Comparison of ENCODE assay signal across 10 cellular contexts in the genomic region with DNA sequence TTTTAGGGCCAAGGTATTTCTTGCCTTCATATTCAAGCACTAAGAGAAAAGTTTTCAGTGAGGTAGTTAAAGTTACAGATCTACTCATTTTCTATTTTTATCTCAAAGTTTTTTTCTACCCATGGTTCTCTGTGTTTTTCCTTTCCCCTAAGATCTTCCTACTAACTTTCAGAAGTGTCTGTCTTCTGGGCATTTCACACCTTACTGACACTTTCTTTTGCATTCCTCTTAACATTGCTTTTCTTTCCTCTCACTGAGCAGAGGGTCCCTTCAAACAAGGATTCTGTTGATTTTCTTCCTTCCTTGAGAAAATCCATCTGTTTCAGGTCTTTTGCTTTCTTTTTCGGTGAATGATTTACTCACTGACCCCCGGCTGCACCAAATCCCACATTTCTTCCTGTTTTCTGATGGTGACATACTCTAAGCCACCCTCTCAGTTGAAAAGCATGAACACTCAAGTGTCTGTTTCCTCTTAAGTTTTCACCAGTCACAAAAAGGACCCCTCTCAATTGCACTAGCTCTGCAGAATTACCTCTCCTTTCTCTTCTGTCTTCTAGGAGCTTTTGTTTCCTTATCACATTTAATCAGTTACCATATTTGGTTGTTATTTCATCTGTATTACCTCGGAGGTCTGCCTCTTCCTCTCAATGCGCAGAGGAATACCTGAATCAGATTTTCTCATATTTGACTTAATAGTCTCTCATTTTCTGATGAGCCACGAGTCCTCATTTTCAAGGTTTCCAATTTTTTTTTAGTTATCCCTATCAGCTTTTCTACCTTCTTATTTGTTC.
DNase-seq lines count a peak whose midpoint lies in the region; ATAC-seq and TF ChIP-seq lines count a peak whose summit lies in the region.
"Had no signal": no experiment of that assay in that cellular context is flagged by ENCODE, and none has a peak within 500 bp of the region (broad histone marks: within the 10 kb centered on the region; RNA-seq: fewer than 3 reads in every experiment).

No MANE protein-coding gene starts in this region.

- peak overlapping the region; percentile 52 for H3K27ac Mint-ChIP-seq in activated T-cell treated with anti-CD3 and anti-CD28 coated beads, Interleukin-2, amount 50 U/mL, for 72 hours
- H3K27ac Mint-ChIP-seq in endothelial cell (ENCODE audit: unreplicated experiment): peak overlapping the region; percentile 69

- H3K4me3 ChIP-seq in thoracic aorta: peak overlapping the region; percentile 10
- H3K4me3 ChIP-seq in mucosa of descending colon: no peak overlapping the region

- H3K36me3 Mint-ChIP-seq in activated T-cell treated with anti-CD3 and anti-CD28 coated beads, Interleukin-2, amount 50 U/mL, for 72 hours (ENCODE audit: insufficient read depth in 2 of 2): no peaks in the 10 kb centered on the region
- peaks cover 9% of the 10 kb centered on the region for H3K36me3 Mint-ChIP-seq in endothelial cell (ENCODE audit: low read depth, unreplicated experiment)

- peaks cover 5 to 13% of the 10 kb centered on the region in 2 donors for H3K4me1 ChIP-seq in thoracic aorta (ENCODE audit: control insufficient read depth in 1 of 2, low read depth in 2 of 2)
- H3K4me1 ChIP-seq in mucosa of descending colon (ENCODE audit: low read depth): no peaks in the 10 kb centered on the region

- no peaks in the 10 kb centered on the region for H3K9me3 ChIP-seq in thoracic aorta
- H3K9me3 ChIP-seq in mucosa of descending colon: no peaks in the 10 kb centered on the region

- peaks cover 14% of the 10 kb centered on the region for H3K4me1 Mint-ChIP-seq in activated T-cell treated with anti-CD3 and anti-CD28 coated beads, Interleukin-2, amount 50 U/mL, for 72 hours (ENCODE audit: low read depth)
- H3K4me1 Mint-ChIP-seq in endothelial cell (ENCODE audit: unreplicated experiment): peaks cover 28% of the 10 kb centered on the region

- H3K27ac ChIP-seq in thoracic aorta: peak overlapping the region; percentile 9 to 17

- H3K4me3 Mint-ChIP-seq in activated T-cell treated with anti-CD3 and anti-CD28 coated beads, Interleukin-2, amount 50 U/mL, for 72 hours: peak overlapping the region; percentile 20 to 69
- peak overlapping the region; percentile 29 for H3K4me3 Mint-ChIP-seq in endothelial cell (ENCODE audit: unreplicated experiment)

- no peak for ATAC-seq in activated T-cell treated with anti-CD3 and anti-CD28 coated beads, Interleukin-2, amount 50 U/mL, for 72 hours (replicated peaks in 1 of 2)
- ATAC-seq in HG03460 (IDR thresholded peaks at IDR 0.05; ENCODE audit: unreplicated experiment): peak; percentile 56
- no peak for ATAC-seq in thoracic aorta (ENCODE audit: insufficient number of reproducible peaks, low FRiP score, low read depth)
- no peak for ATAC-seq in mucosa of descending colon

- H3K27me3 Mint-ChIP-seq in activated T-cell treated with anti-CD3 and anti-CD28 coated beads, Interleukin-2, amount 50 U/mL, for 72 hours (ENCODE audit: low read depth): no peaks in the 10 kb centered on the region
- peaks cover 1% of the 10 kb centered on the region for H3K27me3 Mint-ChIP-seq in endothelial cell (ENCODE audit: unreplicated experiment)

- intact Hi-C loops in mucosa of descending colon (cut with DNase I, micrococcal nuclease): no loop called here

- TF ChIP-seq CTCF in endothelial cell (IDR thresholded peaks at IDR 0.05; ENCODE audit: unreplicated experiment) (no peak), thoracic aorta (IDR thresholded peaks at IDR 0.05) (no peak), mucosa of descending colon (IDR thresholded peaks at IDR 0.05) (no peak)

- no peak for DNase-seq in activated T-cell treated with anti-CD3 and anti-CD28 coated beads, Interleukin-2, amount 50 U/mL, for 72 hours
- DNase-seq in activated T-cell treated with anti-CD3 and anti-CD28 coated beads, Interleukin-2, amount 50 U/mL, for 1 hour: no peak
- DNase-seq in endothelial cell (ENCODE audit: low spot score) (no peak), thoracic aorta (ENCODE audit: low spot score) (no peak), dermis blood vessel endothelial cell (no peak), HCEC 1CT (no peak), mucosa of descending colon (no peak)
- DNase-seq: effector CD8-positive, alpha-beta T cell; stimulated activated CD4-positive, alpha-beta T cell treated with anti-CD3 and anti-CD28 coated beads, Interleukin-4, amount 100 ng/mL, for 1 hour had no signal

- H3K27me3 ChIP-seq in thoracic aorta (replicated peaks; ENCODE audit: insufficient read depth): no peaks in the 10 kb centered on the region

- H3K36me3 ChIP-seq in thoracic aorta (no peaks in the 10 kb centered on the region), mucosa of descending colon (ENCODE audit: low read depth) (no peaks in the 10 kb centered on the region)

- H3K9me3 Mint-ChIP-seq in activated T-cell treated with anti-CD3 and anti-CD28 coated beads, Interleukin-2, amount 50 U/mL, for 72 hours: no peaks in the 10 kb centered on the region
- H3K9me3 Mint-ChIP-seq in endothelial cell (ENCODE audit: unreplicated experiment): no peaks in the 10 kb centered on the region
